ENCODE assay signal across 21 cellular contexts in genomic region chrX:134688181-134688580, GRCh38. TPM values are rescaled to one million over a fixed set of nuclear protein-coding genes. Genes with fewer than 3 reads are reported as not detected.
DNase-seq lines count a peak whose midpoint lies in the region; ATAC-seq, FAIRE-seq and TF ChIP-seq lines count a peak whose summit lies in the region.
"Had no signal": no experiment of that assay in that cellular context is flagged by ENCODE, and none has a peak within 500 bp of the region (broad histone marks: within the 10 kb centered on the region; RNA-seq: fewer than 3 reads in every experiment).

No MANE protein-coding gene starts in this region.

- peak overlapping the region; percentile 64 to 72 for H3K27ac ChIP-seq in A549
- peak overlapping the region; percentile 19 for H3K27ac ChIP-seq in astrocyte (ENCODE audit: low read depth, low read length)
- H3K27ac ChIP-seq in keratinocyte (ENCODE audit: control insufficient read depth, insufficient read depth, low read length) = no peak overlapping the region

- no peaks in the 10 kb centered on the region for H3K36me3 Mint-ChIP-seq in astrocyte (ENCODE audit: low read depth, unreplicated experiment)
- H3K36me3 Mint-ChIP-seq: CD4-positive, CD25-positive, alpha-beta regulatory T cell had no signal

- TF ChIP-seq EP300 in A549 (IDR thresholded peaks at IDR 0.05) = no peak

- ATAC-seq in A549 = no peak
- ATAC-seq: GM23338 had no signal

- H3K9me3 ChIP-seq in A549 = no peaks in the 10 kb centered on the region
- no peaks in the 10 kb centered on the region for H3K9me3 ChIP-seq in astrocyte (ENCODE audit: insufficient read depth, low read depth, low read length)
- H3K9me3 ChIP-seq in keratinocyte (ENCODE audit: control insufficient read depth, low read depth, low read length) = no peaks in the 10 kb centered on the region

- POLR2A ChIA-PET in A549 (lab: Yijun Ruan, JAX) = interaction anchor here (0.6 kb wide), 1 partner anchor 88 kb away, joined by 3 read pairs; no protein-coding TSS in a partner anchor

- H3K79me2 ChIP-seq in astrocyte (ENCODE audit: insufficient read depth, low read length) (no peaks in the 10 kb centered on the region), keratinocyte (ENCODE audit: control insufficient read depth, insufficient read depth, low read length) (no peaks in the 10 kb centered on the region)

- H3K27ac Mint-ChIP-seq in astrocyte (ENCODE audit: unreplicated experiment) = no peak overlapping the region
- H3K27ac Mint-ChIP-seq: CD4-positive, CD25-positive, alpha-beta regulatory T cell; GM23338 had no signal

- H3K36me3 ChIP-seq in astrocyte (ENCODE audit: insufficient read depth, low read length) = no peaks in the 10 kb centered on the region
- no peaks in the 10 kb centered on the region for H3K36me3 ChIP-seq in keratinocyte (ENCODE audit: control insufficient read depth in 2 of 2, extremely low read depth in 1 of 2, insufficient read depth in 2 of 2, low read length in 2 of 2)

- TF ChIP-seq CTCF in A549 (IDR thresholded peaks at IDR 0.05) (no peak), astrocyte (IDR thresholded peaks at IDR 0.05; ENCODE audit: insufficient read depth, low read depth, low read length) (no peak), keratinocyte (optimal IDR thresholded peaks at IDR 0.05 in 1 of 3, IDR thresholded peaks at IDR 0.05 in 1 of 3, conservative IDR thresholded peaks at IDR 0.05 in 1 of 3; ENCODE audit: extremely low read depth in 1 of 3, insufficient read depth in 2 of 3, low read length in 3 of 3) (no peak)

- CTCF ChIA-PET in A549 (lab: Yijun Ruan, JAX) = no interaction called here

- FAIRE-seq in A549 (lab: Jason Lieb, UNC) (peak; percentile 68), astrocyte (lab: Jason Lieb, UNC) (peak; percentile 98), keratinocyte (lab: Jason Lieb, UNC) (peak; percentile 13)
- FAIRE-seq: A204.1, GM19239, HTR-8/SVneo had no signal

- peaks cover 31% of the 10 kb centered on the region for H3K4me1 Mint-ChIP-seq in astrocyte (ENCODE audit: low read depth, unreplicated experiment)
- H3K4me1 Mint-ChIP-seq: CD4-positive, CD25-positive, alpha-beta regulatory T cell had no signal

- dilution Hi-C loops in keratinocyte (cut with MboI; ENCODE audit: extremely low pct_ligation_motif_present, low sequenced_read_pairs) = no loop called here

- TF ChIP-seq RAD21 in A549 (conservative IDR thresholded peaks at IDR 0.05 in 1 of 2, IDR thresholded peaks at IDR 0.05 in 1 of 2) = no peak

- no peak overlapping the region for H3K4me3 ChIP-seq in A549
- H3K4me3 ChIP-seq in astrocyte (ENCODE audit: insufficient read depth, low read depth, low read length) = no peak overlapping the region
- no peak overlapping the region for H3K4me3 ChIP-seq in keratinocyte (ENCODE audit: control insufficient read depth in 2 of 3, extremely low read depth in 1 of 3, insufficient read depth in 2 of 3, low read depth in 1 of 3, low read length in 3 of 3)
- H3K4me3 ChIP-seq: GM23338 had no signal

- H3K4me1 ChIP-seq in A549 (peaks cover 46% of the 10 kb centered on the region), astrocyte (ENCODE audit: insufficient read depth, low read length) (peaks cover 13% of the 10 kb centered on the region), keratinocyte (ENCODE audit: control insufficient read depth, extremely low read depth, insufficient read depth, low read length) (peaks cover 46% of the 10 kb centered on the region)

- H3K9ac ChIP-seq in astrocyte (ENCODE audit: low read length) (no peak overlapping the region), keratinocyte (ENCODE audit: control insufficient read depth, extremely low read depth, insufficient read depth, low read length) (no peak overlapping the region)

- H3K4me3 Mint-ChIP-seq in astrocyte (ENCODE audit: unreplicated experiment) = no peak overlapping the region
- H3K4me3 Mint-ChIP-seq: CD4-positive, CD25-positive, alpha-beta regulatory T cell; GM23338 had no signal

- no peaks in the 10 kb centered on the region for H3K27me3 Mint-ChIP-seq in astrocyte (ENCODE audit: low read depth, unreplicated experiment)

- H4K20me1 ChIP-seq in astrocyte (ENCODE audit: insufficient read depth, low read length) (no peaks in the 10 kb centered on the region), keratinocyte (ENCODE audit: control insufficient read depth, extremely low read depth, insufficient read depth, low read length) (no peaks in the 10 kb centered on the region)

- no peaks in the 10 kb centered on the region for H3K9me1 ChIP-seq in keratinocyte (ENCODE audit: control insufficient read depth, extremely low read depth, insufficient read depth, low read length)

- H3K27me3 ChIP-seq in astrocyte (ENCODE audit: insufficient read depth, low read length) (no peaks in the 10 kb centered on the region), keratinocyte (ENCODE audit: control insufficient read depth, extremely low read depth, insufficient read depth, low read length) (no peaks in the 10 kb centered on the region)

- no peak for TF ChIP-seq POLR2A in A549 (IDR thresholded peaks at IDR 0.05; ENCODE audit: low read length)

- whole genome bisulfite sequencing in A549 (ENCODE audit: missing lambda C conversion rate) = 25% methylated on average over 1 of the region's 1 CpG

- H2AFZ ChIP-seq in astrocyte (ENCODE audit: low read depth, low read length) = no peak overlapping the region
- no peak overlapping the region for H2AFZ ChIP-seq in keratinocyte (ENCODE audit: control insufficient read depth, low read length)
- H2AFZ ChIP-seq: GM23338 had no signal

- DNase-seq in A549 (ENCODE audit: low read depth in 1 of 2, low spot score in 1 of 2) (no peak), HT1080 (ENCODE audit: low read depth) (peak; percentile 18), astrocyte (ENCODE audit: low read depth) (peak; percentile 29), keratinocyte (ENCODE audit: low read depth, low spot score) (no peak), hypothalamus (lab: John Stamatoyannopoulos, UW) (no peak), DMS 273 (lab: John Stamatoyannopoulos, UW; ENCODE audit: unreplicated experiment) (no peak), HUDEP-2 (lab: John Stamatoyannopoulos, UW; ENCODE audit: unreplicated experiment in 76 of 76) (no peak)
- DNase-seq in activated CD4-positive, CD25-positive, alpha-beta regulatory T cell (lab: John Stamatoyannopoulos, UW) = no peak
- DNase-seq: AML-193; Calu3; CD4-positive, CD25-positive, alpha-beta regulatory T cell; DMS79 treated with DMSO at 0.1 percent for 48 hours; GDM1; KBM-7; NCI-H1092; NCI-H2107; SHP77 treated with DMSO at 0.1 percent for 48 hours had no signal

- no peaks in the 10 kb centered on the region for H3K9me3 Mint-ChIP-seq in astrocyte (ENCODE audit: unreplicated experiment)
- H3K9me3 Mint-ChIP-seq: GM23338 had no signal

- H3K4me2 ChIP-seq in A549 (peak overlapping the region; percentile 12; the same call in 2 of the 3 replicates), astrocyte (ENCODE audit: low read length) (no peak overlapping the region), keratinocyte (ENCODE audit: control insufficient read depth, extremely low read depth, insufficient read depth, low read depth, low read length) (no peak overlapping the region)
- H3K4me2 ChIP-seq: GM23338 had no signal

TF ChIP-seq in A549, 52 proteins besides CTCF, POLR2A, EP300 and RAD21 (continues in another document):
- no peak for TF ChIP-seq RNF2 (IDR thresholded peaks at IDR 0.05; ENCODE audit: borderline replicate concordance, low read depth)
- TF ChIP-seq SREBF2 (IDR thresholded peaks at IDR 0.05) = no peak
- TF ChIP-seq CHD4 (IDR thresholded peaks at IDR 0.05; ENCODE audit: borderline replicate concordance) = no peak
- TF ChIP-seq E2F6 (IDR thresholded peaks at IDR 0.05; ENCODE audit: borderline replicate concordance, low read depth) = no peak
- no peak for TF ChIP-seq ZC3H11A (IDR thresholded peaks at IDR 0.05)
- TF ChIP-seq ATOH8 (CRISPR knock-in tag; IDR thresholded peaks at IDR 0.05; ENCODE audit: low read depth) = no peak

RNA-seq across cellular contexts. Expression of gene PLAC1, which starts 29.9 kb away (rescaled TPM):
- polyA plus RNA-seq in A549 (2011; rRNA removed) (2.6 and 2.9 TPM in 2 replicates), A549 (2017; fragmentation: RNase III; extraction: RNeasy Plus Mini Kit Qiagen cat#74134 plus additional on column Dnase treatment) (0.79 to 1.4 TPM (median 0.87 TPM) in 3 replicates), keratinocyte (8.5 to 13.7 TPM (median 9.7 TPM) in 3 replicates)
- 2.1 and 2.4 TPM in 2 replicates for polyA plus RNA-seq in A549 (2012; cell fraction: cytosol; rRNA removed)
- polyA plus RNA-seq in A549 (2012; cell fraction: nucleus; rRNA removed) = 2.8 and 3.3 TPM in 2 replicates
- 1.7 and 2.0 TPM in 2 replicates for polyA minus RNA-seq in A549 (2011; rRNA and poly(A)+ RNA removed)
- 0.57 and 2.1 TPM in 2 replicates for total RNA-seq in HT1080 (2014; rRNA removed; shearing (Covaris generic))
- polyA plus RNA-seq in HT1080 (2015; cell fraction: cytosol; rRNA removed) = 0.97 and 1.5 TPM in 2 replicates
- polyA plus RNA-seq in HT1080 (2015; cell fraction: nucleus; rRNA removed) = 0.63 and 1.5 TPM in 2 replicates
- total RNA-seq in astrocyte = 0.61 and 0.70 TPM in 2 replicates
- polyA plus RNA-seq in keratinocyte (2011; ENCODE audit: low read depth) = not detected
- 3.4 and 3.5 TPM in 2 replicates for polyA plus RNA-seq in keratinocyte (2011; cell fraction: cytosol; rRNA removed)
- 11.8 and 14.2 TPM in 2 replicates for polyA plus RNA-seq in keratinocyte (2011; cell fraction: nucleus; rRNA removed)
- 5.2 and 8.7 TPM in 2 replicates for polyA plus RNA-seq in keratinocyte (2012; ENCODE audit: low replicate concordance)
- 4.3 to 7.8 TPM (median 4.6 TPM) in 3 replicates for polyA minus RNA-seq in keratinocyte
- not detected for polyA minus RNA-seq in keratinocyte (2011; cell fraction: cytosol; rRNA and poly(A)+ RNA removed)
- polyA minus RNA-seq in keratinocyte (2011; cell fraction: nucleus; rRNA and poly(A)+ RNA removed) = 3.6 and 7.8 TPM in 2 replicates
- total RNA-seq: Calu3; CD4-positive, CD25-positive, alpha-beta regulatory T cell had no signal
- polyA plus RNA-seq: CD4-positive, CD25-positive, alpha-beta regulatory T cell had no signal

Comparison
In these comparisons a context has a peak if more than half of its experiments do, and no peak if none do; other contexts are left out.
1. DNase-seq: peak in HT1080 (single experiment) and astrocyte (single experiment); none in A549 (0 of 2), keratinocyte (single experiment), activated CD4-positive, CD25-positive, alpha-beta regulatory T cell (0 of 4), hypothalamus (0 of 51), DMS 273 (single experiment) and HUDEP-2 (0 of 76).